Comparison of ENCODE assay signal across 6 cellular contexts in genomic region chr10:5669609-5670008, GRCh38.
"Had no signal": no experiment of that assay in that cellular context is flagged by ENCODE, and none has a peak within 500 bp of the region (broad histone marks: within the 10 kb centered on the region; RNA-seq: fewer than 3 reads in every experiment).

No MANE protein-coding gene starts in this region.

- DNase-seq: IMR-90, KBM-7 had no signal

- H3K4me3 Mint-ChIP-seq: IgD-negative memory B cell had no signal

- ATAC-seq: HepG2 had no signal

- H3K27ac ChIP-seq: HL-60 had no signal

- FAIRE-seq: HepG2, HTR-8/SVneo had no signal

- H3K27ac Mint-ChIP-seq: IgD-negative memory B cell had no signal
